In genomic region chr5:91150189-91150588, GRCh38 we compare ENCODE assay signal across 14 cellular contexts.
A peak's percentile ranks its signal among the peaks of the same experiment; 100 is the strongest.
DNase-seq lines count a peak whose midpoint lies in the region; ATAC-seq and TF ChIP-seq lines count a peak whose summit lies in the region.
"Had no signal": no experiment of that assay in that cellular context is flagged by ENCODE, and none has a peak within 500 bp of the region (broad histone marks: within the 10 kb centered on the region; RNA-seq: fewer than 3 reads in every experiment).

No MANE protein-coding gene starts in this region.

- H3K27me3 Mint-ChIP-seq in MCF 10A (ENCODE audit: insufficient read depth, unreplicated experiment) (no peaks in the 10 kb centered on the region), CD14-positive monocyte (ENCODE audit: low read depth in 3 of 3) (peaks cover 0 to 1% (median 0%) of the 10 kb centered on the region in 3 donors)

- CTCF ChIA-PET in HCT116 (lab: Charles Lee) (interaction anchor here (1.3 kb wide), 1 partner anchor 235 kb away, joined by 5 read pairs; no protein-coding TSS in a partner anchor), MCF 10A (lab: Yijun Ruan, JAX) (interaction anchor here (0.6 to 1.5 kb wide), 5 partner anchors 48 to 279 kb away, joined by 3 to 6 read pairs (median 3); no protein-coding TSS in a partner anchor)

- POLR2A ChIA-PET in HCT116 (lab: Charles Lee): no interaction called here
- POLR2A ChIA-PET in MCF 10A (lab: Yijun Ruan, JAX): interaction anchor here (1.0 to 2.7 kb wide), 3 partner anchors 13 to 233 kb away, joined by 3 to 17 read pairs (median 4); partner anchors contain the start of gene ARRDC3

- H3K36me3 ChIP-seq in HCT116 (ENCODE audit: control insufficient read depth in 1 of 2, insufficient read depth in 2 of 2, low read length in 2 of 2): no peaks in the 10 kb centered on the region

- no peaks in the 10 kb centered on the region for H3K27me3 ChIP-seq in HCT116 (ENCODE audit: insufficient read depth, low read length)
- no peaks in the 10 kb centered on the region for H3K27me3 ChIP-seq in right cardiac atrium (ENCODE audit: control insufficient read depth, insufficient read depth)

- peak overlapping the region; percentile 29 for H2AFZ ChIP-seq in HCT116 (ENCODE audit: low read depth, low read length, poor library complexity, severe bottlenecking)
- H2AFZ ChIP-seq: PC-9 had no signal

- WGBS in right cardiac atrium: 76% methylated on average over 2 of the region's 2 CpGs

- H3K4me1 Mint-ChIP-seq in MCF 10A (ENCODE audit: insufficient read depth, unreplicated experiment) (peaks cover 19% of the 10 kb centered on the region), CD14-positive monocyte (peaks cover 32% of the 10 kb centered on the region)

- H3K4me1 ChIP-seq in HCT116 (ENCODE audit: control insufficient read depth in 1 of 2, insufficient read depth in 2 of 2, low read length in 2 of 2) (peaks cover 0 to 10% of the 10 kb centered on the region in 2 experiments; a peak in 2 of 4 replicates), right cardiac atrium (ENCODE audit: control insufficient read depth, insufficient read depth, low read length) (no peaks in the 10 kb centered on the region)

- TF ChIP-seq RAD21 in HCT116 (IDR thresholded peaks at IDR 0.05; ENCODE audit: low read depth): no peak

- no peaks in the 10 kb centered on the region for H3K36me3 Mint-ChIP-seq in MCF 10A (ENCODE audit: insufficient read depth, unreplicated experiment)
- peaks cover 3 to 6% of the 10 kb centered on the region in 2 donors for H3K36me3 Mint-ChIP-seq in CD14-positive monocyte

- TF ChIP-seq CTCF in HCT116 (IDR thresholded peaks at IDR 0.05 in 2 of 3, conservative IDR thresholded peaks at IDR 0.05 in 1 of 3; ENCODE audit: borderline replicate concordance in 1 of 3, insufficient read depth in 1 of 3, low read depth in 2 of 3, low read length in 2 of 3) (no peak), MCF 10A (IDR thresholded peaks at IDR 0.05; ENCODE audit: unreplicated experiment) (no peak), CD14-positive monocyte (IDR thresholded peaks at IDR 0.05) (no peak)

- H3K4me3 ChIP-seq in HCT116 (replicated peaks in 1 of 2; ENCODE audit: low read depth in 1 of 2, low read length in 2 of 2) (no peak overlapping the region), right cardiac atrium (ENCODE audit: low read length) (no peak overlapping the region)
- H3K4me3 ChIP-seq: coronary artery, PC-9 had no signal

- intact Hi-C loops in HCT116 (cut with micrococcal nuclease): no loop called here
- intact Hi-C loops in MCF 10A (cut with micrococcal nuclease): loop anchor here (5.0 kb wide), 1 partner anchor 47 kb away; no protein-coding TSS in a partner anchor
- intact Hi-C loops in right cardiac atrium (cut with DNase I): no loop called here
- intact Hi-C loops in CD14-positive monocyte (cut with micrococcal nuclease): no loop called here

- H3K27ac ChIP-seq in HCT116 (ENCODE audit: low read depth, low read length) (no peak overlapping the region), right cardiac atrium (ENCODE audit: low read length) (no peak overlapping the region)
- H3K27ac ChIP-seq: coronary artery, PC-9 had no signal

- H3K4me3 Mint-ChIP-seq in MCF 10A (ENCODE audit: unreplicated experiment) (no peak overlapping the region), CD14-positive monocyte (no peak overlapping the region)
- H3K4me3 Mint-ChIP-seq: stimulated activated naive CD8-positive, alpha-beta T cell treated with anti-CD3 and anti-CD28 coated beads, Interleukin-15, Interleukin-2, amounts not matched to agents 100 ng/mL and 50 ng/mL, for 24 hours had no signal

- H3K9me3 Mint-ChIP-seq in MCF 10A (ENCODE audit: unreplicated experiment) (no peaks in the 10 kb centered on the region), CD14-positive monocyte (peaks cover 8 to 19% (median 15%) of the 10 kb centered on the region in 7 donors)
- H3K9me3 Mint-ChIP-seq: stimulated activated naive CD8-positive, alpha-beta T cell treated with anti-CD3 and anti-CD28 coated beads, Interleukin-15, Interleukin-2, amounts not matched to agents 100 ng/mL and 50 ng/mL, for 24 hours had no signal

- H3K4me2 ChIP-seq in HCT116 (ENCODE audit: low read length): peak overlapping the region; percentile 42
- H3K4me2 ChIP-seq: PC-9 had no signal

- RAD21 ChIA-PET in HCT116 (lab: Charles Lee; ENCODE audit: low non-redundant PET in 1 of 2, low total read pairs in 2 of 2, uncharacterized antibody in 2 of 2, unreplicated experiment in 2 of 2): no interaction called here

- ATAC-seq in HCT116 (peak; percentile 76), right cardiac atrium (no peak)

- no peaks in the 10 kb centered on the region for H4K20me1 ChIP-seq in HCT116 (ENCODE audit: insufficient read depth)

- no peak for TF ChIP-seq POLR2A in HCT116 (IDR thresholded peaks at IDR 0.05; ENCODE audit: borderline replicate concordance, extremely low read depth, insufficient read depth, insufficient read length)

- DNase-seq in A172 (ENCODE audit: low spot score) (peak; percentile 34), HCT116 (ENCODE audit: low read depth, low spot score) (peak; percentile 7), MCF 10A (ENCODE audit: unreplicated experiment) (peak; percentile 33), kidney tubule cell (ENCODE audit: low spot score) (peak; percentile 85), GM19240 (ENCODE audit: insufficient read length, low spot score) (no peak), right cardiac atrium (no peak), NCI-H446 treated with DMSO at 0.1 percent for 48 hours (lab: John Stamatoyannopoulos, UW) (no peak), CD14-positive monocyte (ENCODE audit: low spot score) (no peak)
- DNase-seq: anterior cingulate cortex, NCI-H1694 treated with DMSO at 0.1 percent for 48 hours, NCI-H524 treated with DMSO at 0.1 percent for 48 hours had no signal

- H3K9me2 ChIP-seq in HCT116 (ENCODE audit: insufficient read depth): 0 out of 2 replicates have a peak, but pooled peaks cover 8% of the 10 kb centered on the region

- H3K9ac ChIP-seq in HCT116 (ENCODE audit: low read length): no peak overlapping the region

- H3K9me3 ChIP-seq in HCT116 (ENCODE audit: control insufficient read depth in 1 of 2, insufficient read depth in 1 of 2, low read depth in 1 of 2, low read length in 2 of 2) (no peaks in the 10 kb centered on the region), right cardiac atrium (ENCODE audit: control insufficient read depth, low read length) (no peaks in the 10 kb centered on the region)

- BruUV-seq in HCT116 (replicated peaks; lab: Mats Ljungman, UMichigan) (no TSS peak), MCF 10A (replicated peaks; lab: Mats Ljungman, UMichigan) (no TSS peak)

- no peak overlapping the region for H3K27ac Mint-ChIP-seq in MCF 10A (ENCODE audit: low read depth, unreplicated experiment)
- H3K27ac Mint-ChIP-seq in CD14-positive monocyte: peak overlapping the region in 2 of 7 donors; percentile 12 to 17
- H3K27ac Mint-ChIP-seq: stimulated activated naive CD8-positive, alpha-beta T cell treated with anti-CD3 and anti-CD28 coated beads, Interleukin-15, Interleukin-2, amounts not matched to agents 100 ng/mL and 50 ng/mL, for 24 hours had no signal

- no peaks in the 10 kb centered on the region for H3K79me2 ChIP-seq in HCT116 (ENCODE audit: insufficient read depth, low read length)

TF ChIP-seq in HCT116, 20 proteins besides CTCF, POLR2A, EP300 and RAD21:
- TF ChIP-seq JUND (IDR thresholded peaks at IDR 0.05) (peak; percentile 38; the same call in 1 of the 2 replicates), FOSL1 (IDR thresholded peaks at IDR 0.05; ENCODE audit: low read depth) (peak; percentile 55), MAX (IDR thresholded peaks at IDR 0.05) (no peak), ZBTB33 (IDR thresholded peaks at IDR 0.05; ENCODE audit: extremely low read depth, insufficient replicate concordance, low read length) (no peak)
TF ChIP-seq in HCT116: peak in this region for 2.

Comparison
In these comparisons a context has a peak if more than half of its experiments do, and no peak if none do; other contexts are left out.
1. DNase-seq: peak in A172 (single experiment), HCT116 (single experiment), MCF 10A (single experiment) and kidney tubule cell (single experiment); none in GM19240 (single experiment), right cardiac atrium (0 of 3), NCI-H446 treated with DMSO at 0.1 percent for 48 hours (single experiment) and CD14-positive monocyte (single experiment).